Comparison of ENCODE assay signal across 8 cellular contexts in genomic region chr1:25338188-25338981, GRCh38. TPM values are rescaled to one million over a fixed set of nuclear protein-coding genes. Genes with fewer than 3 reads are reported as not detected.
DNase-seq lines count a peak whose midpoint lies in the region; ATAC-seq, FAIRE-seq and TF ChIP-seq lines count a peak whose summit lies in the region.

TSS of gene TMEM50A (plus strand) at chr1:25338334. CDS start at chr1:25340487, 2,153 bp downstream.

- peak within 1 kb of the TSS; percentile 96 to 99 (median 99) for H3K4me3 ChIP-seq in HepG2 (replicated peaks in 1 of 3; ENCODE audit: insufficient read depth in 1 of 3, low read depth in 2 of 3, low read length in 3 of 3)

- H2AFZ ChIP-seq in HepG2 (ENCODE audit: low read length), result no peak within 1 kb of the TSS

- no peaks in the 10 kb centered on the region; the same call in 1 of the 2 replicates for H4K20me1 ChIP-seq in HepG2 (ENCODE audit: insufficient read depth, low read length)

- CTCF ChIA-PET in HepG2 (lab: Yijun Ruan, JAX; ENCODE audit: low intra/inter-chr PET ratio, low total read pairs), result no interaction called here

- no peak for TF ChIP-seq EP300 in HepG2 (IDR thresholded peaks at IDR 0.05; ENCODE audit: low read depth in 2 of 2, low read length in 2 of 2)
- TF ChIP-seq EP300 in HepG2 (CRISPR knock-in tag; IDR thresholded peaks at IDR 0.05; ENCODE audit: borderline replicate concordance), result no peak

- intact Hi-C loops in HepG2 (cut with micrococcal nuclease; ENCODE audit: unreplicated experiment), result loop anchor here (5.0 kb wide), 1 partner anchor 91 kb away; the partner anchor contains the start of gene RSRP1

- H3K36me3 ChIP-seq in HepG2 (replicated peaks in 1 of 2; ENCODE audit: control insufficient read depth in 1 of 2, insufficient read depth in 2 of 2, low read length in 2 of 2), result peaks cover 0 to 2% of the 10 kb centered on the region in 2 experiments; a peak in 1 of 5 replicates

- TF ChIP-seq RAD21 in HepG2 (CRISPR knock-in tag; IDR thresholded peaks at IDR 0.05), result no peak

- ATAC-seq in GM19328 (IDR thresholded peaks at IDR 0.05; ENCODE audit: unreplicated experiment), result peak; percentile 72
- ATAC-seq in HG03469 (IDR thresholded peaks at IDR 0.05; ENCODE audit: unreplicated experiment), result peak; percentile 44
- peak; percentile 88 for ATAC-seq in HepG2

- TF ChIP-seq CTCF in C4-2B (conservative IDR thresholded peaks at IDR 0.05) (no peak), HepG2 (CRISPR knock-in tag; IDR thresholded peaks at IDR 0.05) (no peak; the same call in 1 of the 2 replicates)

- under 1% methylated on average over 17 of the region's 75 CpGs for WGBS in HepG2 (ENCODE audit: low lambda C conversion rate)

- peak within 1 kb of the TSS; percentile 92 for H3K9ac ChIP-seq in HepG2 (ENCODE audit: insufficient read depth, low read depth, low read length)

- peak; percentile 62 for DNase-seq in NCI-H774 (lab: John Stamatoyannopoulos, UW)
- DNase-seq in activated CD4-positive, alpha-beta T cell treated with anti-CD3 and anti-CD28 coated beads, Interleukin-2, amount 50 U/mL, for 48 hours, result peak; percentile 91 to 92
- DNase-seq in dermis blood vessel endothelial cell, result peak; percentile 87
- DNase-seq in HepG2 (ENCODE audit: low spot score), result peak; percentile 78
- peak; percentile 90 for DNase-seq in stimulated activated CD4-positive, alpha-beta T cell treated with anti-CD3 and anti-CD28 coated beads, Interleukin-4, amount 100 ng/mL, for 24 hours

- no peaks in the 10 kb centered on the region for H3K9me3 ChIP-seq in HepG2 (ENCODE audit: low read length)

- POLR2A ChIA-PET in HepG2 (lab: Yijun Ruan, JAX), result interaction anchor here (0.8 to 1.1 kb wide), 2 partner anchors 91 kb away, joined by 3 to 4 read pairs; partner anchors contain the start of gene RSRP1

- TF ChIP-seq POLR2A in HepG2 (IDR thresholded peaks at IDR 0.05; ENCODE audit: insufficient read depth in 1 of 2, low read depth in 2 of 2, low read length in 2 of 2), result peak in 1 of 2 experiments; percentile 81; a peak in 2 of 4 replicates

- in situ Hi-C loops in HepG2 (cut with HindIII; ENCODE audit: extremely low pct_ligation_motif_present, low pct_unique_long_range_greater_than_20kb), result no loop called here

- peak within 1 kb of the TSS; percentile 78 for H3K4me2 ChIP-seq in HepG2 (ENCODE audit: low read depth, low read length)

- H3K79me2 ChIP-seq in HepG2 (ENCODE audit: insufficient read depth, low read length), result peaks cover 40% of the 10 kb centered on the region

- BruUV-seq in HepG2 (replicated peaks; lab: Mats Ljungman, UMichigan), result no TSS peak

- H3K4me1 ChIP-seq in HepG2 (ENCODE audit: insufficient read depth, low read length), result peaks cover 10% of the 10 kb centered on the region

- FAIRE-seq in HepG2 (lab: Jason Lieb, UNC), result no peak

- no peaks in the 10 kb centered on the region; a peak in 1 of 5 replicates for H3K27me3 ChIP-seq in HepG2 (ENCODE audit: control insufficient read depth in 1 of 2, insufficient read depth in 2 of 2, low read length in 2 of 2)

- peak within 1 kb of the TSS; percentile 81 for H3K27ac ChIP-seq in C4-2B
- H3K27ac ChIP-seq in HepG2 (ENCODE audit: extremely low read length, insufficient read depth, low read length), result peak within 1 kb of the TSS; percentile 90

TF ChIP-seq in HepG2, 621 proteins besides CTCF, POLR2A, EP300 and RAD21 (continues in another document):
- TF ChIP-seq, protein P1, sequence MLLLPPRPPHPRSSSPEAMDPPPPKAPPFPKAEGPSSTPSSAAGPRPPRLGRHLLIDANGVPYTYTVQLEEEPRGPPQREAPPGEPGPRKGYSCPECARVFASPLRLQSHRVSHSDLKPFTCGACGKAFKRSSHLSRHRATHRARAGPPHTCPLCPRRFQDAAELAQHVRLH (CRISPR knock-in tag; IDR thresholded peaks at IDR 0.05; ENCODE audit: borderline replicate concordance, low read depth), result peak; percentile 46; the same call in 1 of the 2 replicates
- TF ChIP-seq ZNF207 (IDR thresholded peaks at IDR 0.05; ENCODE audit: borderline replicate concordance), result no peak
- no peak for TF ChIP-seq SMARCC2 (IDR thresholded peaks at IDR 0.05)
- peak; percentile 69; the same call in 1 of the 2 replicates for TF ChIP-seq FOXC1 (CRISPR knock-in tag; IDR thresholded peaks at IDR 0.05; ENCODE audit: borderline replicate concordance)
- peak; percentile 84; the same call in 1 of the 2 replicates for TF ChIP-seq ZFP36L1 (CRISPR knock-in tag; IDR thresholded peaks at IDR 0.05)
- TF ChIP-seq ESRRA (CRISPR knock-in tag; IDR thresholded peaks at IDR 0.05; ENCODE audit: low read depth), result peak; percentile 33; the same call in 1 of the 2 replicates
- TF ChIP-seq, protein P2, sequence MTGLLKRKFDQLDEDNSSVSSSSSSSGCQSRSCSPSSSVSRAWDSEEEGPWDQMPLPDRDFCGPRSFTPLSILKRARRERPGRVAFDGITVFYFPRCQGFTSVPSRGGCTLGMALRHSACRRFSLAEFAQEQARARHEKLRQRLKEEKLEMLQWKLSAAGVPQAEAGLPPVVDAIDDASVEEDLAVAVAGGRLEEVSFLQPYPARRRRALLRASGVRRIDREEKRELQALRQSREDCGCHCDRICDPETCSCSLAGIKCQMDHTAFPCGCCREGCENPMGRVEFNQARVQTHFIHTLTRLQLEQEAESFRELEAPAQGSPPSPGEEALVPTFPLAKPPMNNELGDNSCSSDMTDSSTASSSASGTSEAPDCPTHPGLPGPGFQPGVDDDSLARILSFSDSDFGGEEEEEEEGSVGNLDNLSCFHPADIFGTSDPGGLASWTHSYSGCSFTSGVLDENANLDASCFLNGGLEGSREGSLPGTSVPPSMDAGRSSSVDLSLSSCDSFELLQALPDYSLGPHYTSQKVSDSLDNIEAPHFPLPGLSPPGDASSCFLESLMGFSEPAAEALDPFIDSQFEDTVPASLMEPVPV (CRISPR knock-in tag; IDR thresholded peaks at IDR 0.05), result peak; percentile 38; the same call in 1 of the 2 replicates
- TF ChIP-seq HNRNPUL1 (IDR thresholded peaks at IDR 0.05; ENCODE audit: low read depth, low read length), result no peak
- TF ChIP-seq TGIF2 (CRISPR knock-in tag; IDR thresholded peaks at IDR 0.05), result no peak
- no peak for TF ChIP-seq PAX8 (CRISPR knock-in tag; IDR thresholded peaks at IDR 0.05; ENCODE audit: borderline replicate concordance)
- TF ChIP-seq ATRX (CRISPR knock-in tag; IDR thresholded peaks at IDR 0.05; ENCODE audit: borderline replicate concordance), result no peak
- peak; percentile 86 for TF ChIP-seq SAP130 (CRISPR knock-in tag; IDR thresholded peaks at IDR 0.05; ENCODE audit: low read depth)
- TF ChIP-seq, protein P3, sequence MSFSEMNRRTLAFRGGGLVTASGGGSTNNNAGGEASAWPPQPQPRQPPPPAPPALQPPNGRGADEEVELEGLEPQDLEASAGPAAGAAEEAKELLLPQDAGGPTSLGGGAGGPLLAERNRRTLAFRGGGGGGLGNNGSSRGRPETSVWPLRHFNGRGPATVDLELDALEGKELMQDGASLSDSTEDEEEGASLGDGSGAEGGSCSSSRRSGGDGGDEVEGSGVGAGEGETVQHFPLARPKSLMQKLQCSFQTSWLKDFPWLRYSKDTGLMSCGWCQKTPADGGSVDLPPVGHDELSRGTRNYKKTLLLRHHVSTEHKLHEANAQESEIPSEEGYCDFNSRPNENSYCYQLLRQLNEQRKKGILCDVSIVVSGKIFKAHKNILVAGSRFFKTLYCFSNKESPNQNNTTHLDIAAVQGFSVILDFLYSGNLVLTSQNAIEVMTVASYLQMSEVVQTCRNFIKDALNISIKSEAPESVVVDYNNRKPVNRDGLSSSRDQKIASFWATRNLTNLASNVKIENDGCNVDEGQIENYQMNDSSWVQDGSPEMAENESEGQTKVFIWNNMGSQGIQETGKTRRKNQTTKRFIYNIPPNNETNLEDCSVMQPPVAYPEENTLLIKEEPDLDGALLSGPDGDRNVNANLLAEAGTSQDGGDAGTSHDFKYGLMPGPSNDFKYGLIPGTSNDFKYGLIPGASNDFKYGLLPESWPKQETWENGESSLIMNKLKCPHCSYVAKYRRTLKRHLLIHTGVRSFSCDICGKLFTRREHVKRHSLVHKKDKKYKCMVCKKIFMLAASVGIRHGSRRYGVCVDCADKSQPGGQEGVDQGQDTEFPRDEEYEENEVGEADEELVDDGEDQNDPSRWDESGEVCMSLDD (CRISPR knock-in tag; IDR thresholded peaks at IDR 0.05; ENCODE audit: borderline replicate concordance), result peak; percentile 58; the same call in 1 of the 2 replicates
- 0 out of 2 replicates have a peak, but pooled peaks have one; percentile 40 for TF ChIP-seq NCOA1 (CRISPR knock-in tag; IDR thresholded peaks at IDR 0.05)

RNA-seq across cellular contexts. Expression of gene TMEM50A, which starts in this region (rescaled TPM):
- total RNA-seq in dermis blood vessel endothelial cell, result 171 and 248 TPM in 2 replicates
- 33.4 and 51.2 TPM in 2 replicates for total RNA-seq in HepG2 (2016; rRNA removed; fragmentation: Illumina TruSeq; extraction: Trizol)
- 13.7 and 19.1 TPM in 2 replicates for total RNA-seq in HepG2 (2016; cell fraction: cytosol; rRNA removed; fragmentation: Illumina TruSeq; extraction: Trizol; ENCODE audit: low read depth)
- 33.4 and 51.8 TPM in 2 replicates for total RNA-seq in HepG2 (2016; cell fraction: insoluble cytoplasmic fraction; rRNA removed; fragmentation: Illumina TruSeq; extraction: Trizol)
- total RNA-seq in HepG2 (2016; cell fraction: membrane; rRNA removed; fragmentation: Illumina TruSeq; extraction: Trizol), result 23.8 and 25.5 TPM in 2 replicates
- 40.3 and 45.5 TPM in 2 replicates for total RNA-seq in HepG2 (2016; cell fraction: nucleus; rRNA removed; fragmentation: Illumina TruSeq; extraction: Trizol)
- polyA plus RNA-seq in HepG2 (2011; rRNA removed), result 43.4 and 61.2 TPM in 2 replicates
- 33.1 and 53.1 TPM in 2 replicates for polyA plus RNA-seq in HepG2 (2011; cell fraction: cytosol; rRNA removed)
- 8.5 and 12.9 TPM in 2 replicates for polyA plus RNA-seq in HepG2 (2011; cell fraction: nucleus; rRNA removed)
- polyA plus RNA-seq in HepG2 (2012), result 56.3 and 80.5 TPM in 2 replicates
- 16.2 and 22.0 TPM in 2 replicates for polyA plus RNA-seq in HepG2 (2016; cell fraction: cytosol; fragmentation: Illumina TruSeq; extraction: Trizol; ENCODE audit: low read depth)
- 39.3 and 44.9 TPM in 2 replicates for polyA plus RNA-seq in HepG2 (2016; cell fraction: insoluble cytoplasmic fraction; fragmentation: Illumina TruSeq; extraction: Trizol; ENCODE audit: low read depth)
- 26.3 and 29.5 TPM in 2 replicates for polyA plus RNA-seq in HepG2 (2016; cell fraction: membrane; fragmentation: Illumina TruSeq; extraction: Trizol; ENCODE audit: low read depth)
- 83.3 and 93.0 TPM in 2 replicates for polyA plus RNA-seq in HepG2 (2016; cell fraction: nucleus; fragmentation: Illumina TruSeq; extraction: Trizol; ENCODE audit: insufficient read depth, low read depth)
- 11.9 and 20.0 TPM in 2 replicates for polyA minus RNA-seq in HepG2 (2011; rRNA and poly(A)+ RNA removed; ENCODE audit: low replicate concordance)
- polyA minus RNA-seq in HepG2 (2011; cell fraction: cytosol; rRNA and poly(A)+ RNA removed), result 23.5 and 34.4 TPM in 2 replicates
- polyA minus RNA-seq in HepG2 (2011; cell fraction: nucleus; rRNA and poly(A)+ RNA removed), result 11.6 and 15.7 TPM in 2 replicates

Comparison
In these comparisons a context has a peak if more than half of its experiments do, and no peak if none do; other contexts are left out.
1. Peak in every context shown above with its lines: DNase-seq, ATAC-seq, H3K4me3 ChIP-seq and H3K27ac ChIP-seq.